Comparison of ENCODE assay signal across 17 cellular contexts in genomic region chr20:944774-945410, GRCh38. TPM values are rescaled to one million over a fixed set of nuclear protein-coding genes. Genes with fewer than 3 reads are reported as not detected.
A peak's percentile ranks its signal among the peaks of the same experiment; 100 is the strongest.
DNase-seq lines count a peak whose midpoint lies in the region; TF ChIP-seq lines count a peak whose summit lies in the region.
"Had no signal": no experiment of that assay in that cellular context is flagged by ENCODE, and none has a peak within 500 bp of the region (broad histone marks: within the 10 kb centered on the region; RNA-seq: fewer than 3 reads in every experiment).

No MANE protein-coding gene starts in this region.

- DNase-seq in ELF-1 (ENCODE audit: low read depth, low spot score): peak; percentile 47
- peak; percentile 20 for DNase-seq in NT2/D1 (ENCODE audit: low read depth, low spot score)
- no peak for DNase-seq in PC-9
- no peak for DNase-seq in NCI-H2107 (lab: John Stamatoyannopoulos, UW)
- DNase-seq in A172 (ENCODE audit: low spot score): no peak
- DNase-seq in NCI-H69 (lab: John Stamatoyannopoulos, UW): no peak
- DNase-seq: CD4-positive, alpha-beta T cell; NCI-H1105 treated with DMSO at 0.1 percent for 48 hours; NCI-H1694; NCI-H226; NCI-H524 treated with DMSO at 0.1 percent for 48 hours; SJCRH30 had no signal

- no peaks in the 10 kb centered on the region for H3K27me3 ChIP-seq in NT2/D1 (ENCODE audit: insufficient read depth, insufficient read length)
- no peaks in the 10 kb centered on the region for H3K27me3 ChIP-seq in iPS-20b (ENCODE audit: insufficient read depth, low read length)
- H3K27me3 ChIP-seq in PC-9 (ENCODE audit: insufficient read depth, low read depth): peaks cover 70% of the 10 kb centered on the region
- H3K27me3 ChIP-seq: SJCRH30 had no signal

- H3K79me2 ChIP-seq in PC-9 (ENCODE audit: low read depth): no peaks in the 10 kb centered on the region

- H3K4me2 ChIP-seq in PC-9: no peak overlapping the region

- no peak overlapping the region for H2AFZ ChIP-seq in PC-9

- H3F3A ChIP-seq in PC-9 (ENCODE audit: insufficient read depth, low read depth): no peaks in the 10 kb centered on the region

- WGBS in mesodermal cell (ENCODE audit: insufficient coverage in 2 of 2), 2 experiments: 70 to 77% methylated on average over 10 to 13 of the region's 13 CpGs

- H3K9me2 ChIP-seq in PC-9 (ENCODE audit: insufficient read depth): no peaks in the 10 kb centered on the region

- no peak for TF ChIP-seq CTCF in PC-9 (conservative IDR thresholded peaks at IDR 0.05)

- H3K27ac ChIP-seq in iPS-20b (ENCODE audit: low read length) (no peak overlapping the region), mesodermal cell (ENCODE audit: low read depth, low read length, severe bottlenecking) (peak overlapping the region; percentile 47), PC-9 (no peak overlapping the region)
- H3K27ac ChIP-seq: SJCRH30 had no signal

- H3K9me3 ChIP-seq in NT2/D1 (ENCODE audit: insufficient read depth, low read length) (no peaks in the 10 kb centered on the region), iPS-20b (ENCODE audit: insufficient read depth, low read depth, low read length) (no peaks in the 10 kb centered on the region), mesodermal cell (ENCODE audit: control insufficient read depth, low read length) (no peaks in the 10 kb centered on the region), PC-9 (ENCODE audit: insufficient read depth, low read depth) (no peaks in the 10 kb centered on the region; the same call in 1 of the 2 replicates)
- H3K9me3 ChIP-seq: SJCRH30 had no signal

- H3K4me1 ChIP-seq in NT2/D1 (ENCODE audit: insufficient read depth, insufficient read length) (peaks cover 3% of the 10 kb centered on the region), iPS-20b (ENCODE audit: insufficient read depth, low read length) (peaks cover 10% of the 10 kb centered on the region; the same call in 1 of the 2 replicates), mesodermal cell (ENCODE audit: control insufficient read depth, insufficient read depth, low read length, poor library complexity, severe bottlenecking) (no peaks in the 10 kb centered on the region), PC-9 (replicated peaks; ENCODE audit: insufficient read depth) (no peaks in the 10 kb centered on the region)
- H3K4me1 ChIP-seq: SJCRH30 had no signal

- no TSS peak for BruUV-seq in PC-9 (replicated peaks; lab: Mats Ljungman, UMichigan)

- intact Hi-C loops in PC-9 (cut with micrococcal nuclease; ENCODE audit: unreplicated experiment): no loop called here

- POLR2A ChIA-PET in PC-9 (lab: Charles Lee; ENCODE audit: unreplicated experiment): no interaction called here

- H3K9ac ChIP-seq in NT2/D1 (ENCODE audit: insufficient read length, low read depth): no peak overlapping the region
- no peak overlapping the region for H3K9ac ChIP-seq in iPS-20b (ENCODE audit: low read depth, low read length)

- CTCF ChIA-PET in PC-9 (lab: Charles Lee): no interaction called here

- H3K36me3 ChIP-seq in NT2/D1 (ENCODE audit: insufficient read depth, insufficient read length, low read length) (no peaks in the 10 kb centered on the region), iPS-20b (ENCODE audit: insufficient read depth, low read depth, low read length) (no peaks in the 10 kb centered on the region), mesodermal cell (ENCODE audit: control insufficient read depth, insufficient read depth, low read length) (no peaks in the 10 kb centered on the region), PC-9 (ENCODE audit: low read depth) (no peaks in the 10 kb centered on the region)
- H3K36me3 ChIP-seq: SJCRH30 had no signal

- H3K4me3 ChIP-seq in NT2/D1 (ENCODE audit: insufficient read length, low read depth) (no peak overlapping the region), iPS-20b (ENCODE audit: low read length) (peak overlapping the region; percentile 46; the same call in 1 of the 2 replicates), mesodermal cell (ENCODE audit: extremely low read depth, insufficient read depth, low read length, poor library complexity, severe bottlenecking) (no peak overlapping the region), PC-9 (no peak overlapping the region)
- H3K4me3 ChIP-seq: K562, SJCRH30 had no signal

- H4K20me1 ChIP-seq in PC-9 (ENCODE audit: insufficient read depth): no peaks in the 10 kb centered on the region

RNA-seq across cellular contexts. Expression of gene ANGPT4, which starts 28.8 kb away (rescaled TPM):
- polyA plus RNA-seq in mesodermal cell (2013, experiment 1 of 2): 0.15 TPM
- polyA plus RNA-seq in mesodermal cell (2013, experiment 2 of 2): 0.10 TPM
- not detected in 2 replicates for total RNA-seq in PC-9 (2021)
- 0.05 TPM in 1 of 2 replicates, not detected in the other for total RNA-seq in A172 (2014; rRNA removed; shearing (Covaris generic))
- total RNA-seq: CD4-positive, alpha-beta T cell; K562; SJCRH30 had no signal
- polyA plus RNA-seq: BJ, K562 had no signal

RNA-seq across cellular contexts. Expression of gene RSPO4, which starts 57.2 kb away (rescaled TPM):
- polyA plus RNA-seq in mesodermal cell (2013, experiment 1 of 2): 7.0 TPM
- 5.7 TPM for polyA plus RNA-seq in mesodermal cell (2013, experiment 2 of 2)
- total RNA-seq in PC-9 (2021): not detected in 2 replicates
- total RNA-seq in A172 (2014; rRNA removed; shearing (Covaris generic)): not detected in 2 replicates
- total RNA-seq: H4, K562, SJCRH30 had no signal

Comparison
In these comparisons a context has a peak if more than half of its experiments do, and no peak if none do; other contexts are left out.
1. DNase-seq: peak in ELF-1 (single experiment) and NT2/D1 (single experiment); none in PC-9 (0 of 2), NCI-H2107 (single experiment), A172 (single experiment) and NCI-H69 (single experiment).